ENCODE assay signal across 28 cellular contexts in the genomic region with DNA sequence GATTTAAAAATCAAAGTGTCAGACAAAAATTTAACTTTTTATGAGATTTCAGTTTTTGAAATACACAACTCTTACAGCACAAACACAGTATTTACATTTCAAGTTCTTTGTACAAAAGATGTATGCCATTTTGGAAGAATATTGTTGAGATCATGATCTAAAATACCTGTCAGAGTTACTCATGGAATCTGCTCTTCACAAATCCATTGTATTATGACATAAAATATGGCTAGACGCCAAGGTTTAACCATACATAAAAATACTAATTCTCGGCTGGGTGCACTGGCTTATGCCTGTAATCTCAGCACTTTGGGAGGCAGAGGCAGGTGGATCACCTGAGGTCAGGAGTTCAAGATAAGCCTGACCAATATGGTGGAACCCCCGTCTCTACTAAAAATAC. TPM values are rescaled to one million over a fixed set of nuclear protein-coding genes. Genes with fewer than 3 reads are reported as not detected.
DNase-seq lines count a peak whose midpoint lies in the region; ATAC-seq and TF ChIP-seq lines count a peak whose summit lies in the region.
"Had no signal": no experiment of that assay in that cellular context is flagged by ENCODE, and none has a peak within 500 bp of the region (broad histone marks: within the 10 kb centered on the region; RNA-seq: fewer than 3 reads in every experiment).

No MANE protein-coding gene starts in this region.

- peaks cover 46 to 49% (median 47%) of the 10 kb centered on the region in 3 donors for H3K4me1 Mint-ChIP-seq in IgD-negative memory B cell
- peaks cover 29 to 44% of the 10 kb centered on the region in 2 donors for H3K4me1 Mint-ChIP-seq in natural killer cell
- H3K4me1 Mint-ChIP-seq: neural crest cell had no signal

- no peak overlapping the region for H2AFZ ChIP-seq in PC-3 (ENCODE audit: low read length)
- H2AFZ ChIP-seq: GM23248, hepatocyte had no signal

- H3K4me1 ChIP-seq in PC-3 (ENCODE audit: insufficient read depth, low read length) (no peaks in the 10 kb centered on the region), upper lobe of left lung (no peaks in the 10 kb centered on the region)
- H3K4me1 ChIP-seq: lower lobe of right lung, Peyer's patch had no signal

- POLR2A ChIA-PET in PC-3 (lab: Charles Lee; ENCODE audit: unreplicated experiment) = no interaction called here

- H3K27me3 Mint-ChIP-seq in IgD-negative memory B cell (peaks cover 1% of the 10 kb centered on the region), natural killer cell (ENCODE audit: low read depth in 2 of 2) (no peaks in the 10 kb centered on the region)
- H3K27me3 Mint-ChIP-seq: activated naive CD8-positive, alpha-beta T cell treated with anti-CD3 and anti-CD28 coated beads, Interleukin-2, amount 50 U/mL, for 24 hours; type B pancreatic cell had no signal

- intact Hi-C loops in PC-3 (cut with micrococcal nuclease) = no loop called here
- intact Hi-C loops in natural killer cell (cut with micrococcal nuclease) = loop anchor here (10.0 kb wide), 1 partner anchor 71 kb away; no protein-coding TSS in a partner anchor

- no peaks in the 10 kb centered on the region for H4K20me1 ChIP-seq in PC-3 (ENCODE audit: low read length)

- no peaks in the 10 kb centered on the region for H3F3A ChIP-seq in PC-3 (ENCODE audit: low read length, unreplicated experiment)

- H3K9me3 Mint-ChIP-seq in IgD-negative memory B cell (no peaks in the 10 kb centered on the region), natural killer cell (no peaks in the 10 kb centered on the region)
- H3K9me3 Mint-ChIP-seq: activated naive CD8-positive, alpha-beta T cell treated with anti-CD3 and anti-CD28 coated beads, Interleukin-2, amount 50 U/mL, for 24 hours; activated T-cell treated with anti-CD3 and anti-CD28 coated beads, Interleukin-2, amount 50 U/mL, for 72 hours; neural crest cell; stimulated activated effector memory CD8-positive, alpha-beta T cell treated with anti-CD3 and anti-CD28 coated beads, Interleukin-12 subunit alpha, Interleukin-12 subunit beta, amount 100 ng/mL, for 72 hours; type B pancreatic cell; WTC11 had no signal

- H3K4me3 Mint-ChIP-seq in IgD-negative memory B cell = peak overlapping the region in 1 of 4 donors; percentile 70
- no peak overlapping the region for H3K4me3 Mint-ChIP-seq in natural killer cell
- H3K4me3 Mint-ChIP-seq: activated naive CD8-positive, alpha-beta T cell treated with anti-CD3 and anti-CD28 coated beads, Interleukin-2, amount 50 U/mL, for 24 hours; activated T-cell treated with anti-CD3 and anti-CD28 coated beads, Interleukin-2, amount 50 U/mL, for 72 hours; neural crest cell; stimulated activated effector memory CD8-positive, alpha-beta T cell treated with anti-CD3 and anti-CD28 coated beads, Interleukin-12 subunit alpha, Interleukin-12 subunit beta, amount 100 ng/mL, for 72 hours; type B pancreatic cell; WTC11 had no signal

- no peak for TF ChIP-seq CTCF in PC-3 (conservative IDR thresholded peaks at IDR 0.05; ENCODE audit: low read depth, low read length)
- no peak for TF ChIP-seq CTCF in natural killer cell (IDR thresholded peaks at IDR 0.05)
- no peak for TF ChIP-seq CTCF in upper lobe of left lung (IDR thresholded peaks at IDR 0.05)

- H3K9me3 ChIP-seq in PC-3 (ENCODE audit: low read length) (no peaks in the 10 kb centered on the region), upper lobe of left lung (no peaks in the 10 kb centered on the region)
- H3K9me3 ChIP-seq: lower lobe of right lung, mucosa of descending colon, pancreas, Peyer's patch had no signal

- H3K9ac ChIP-seq in PC-3 (ENCODE audit: low read length) = no peak overlapping the region
- H3K9ac ChIP-seq: GM23248 had no signal

- CTCF ChIA-PET in PC-3 (lab: Charles Lee) = no interaction called here

- no peak overlapping the region for H3K4me2 ChIP-seq in PC-3 (ENCODE audit: low read length)
- H3K4me2 ChIP-seq: hepatocyte had no signal

- H3K27me3 ChIP-seq in PC-3 (ENCODE audit: low read length) = no peaks in the 10 kb centered on the region
- no peaks in the 10 kb centered on the region for H3K27me3 ChIP-seq in upper lobe of left lung
- H3K27me3 ChIP-seq: hepatocyte, pancreas, Peyer's patch had no signal

- H3K27ac Mint-ChIP-seq in IgD-negative memory B cell (peak overlapping the region; percentile 88 to 99 (median 99)), natural killer cell (peak overlapping the region; percentile 92)
- H3K27ac Mint-ChIP-seq: activated naive CD8-positive, alpha-beta T cell treated with anti-CD3 and anti-CD28 coated beads, Interleukin-2, amount 50 U/mL, for 24 hours; activated T-cell treated with anti-CD3 and anti-CD28 coated beads, Interleukin-2, amount 50 U/mL, for 72 hours; stimulated activated effector memory CD8-positive, alpha-beta T cell treated with anti-CD3 and anti-CD28 coated beads, Interleukin-12 subunit alpha, Interleukin-12 subunit beta, amount 100 ng/mL, for 72 hours; type B pancreatic cell; WTC11 had no signal

- H3K9me2 ChIP-seq in PC-3 (replicated peaks; ENCODE audit: low read length) = no peaks in the 10 kb centered on the region

- no peak overlapping the region for H3K4me3 ChIP-seq in PC-3 (ENCODE audit: low read length)
- no peak overlapping the region for H3K4me3 ChIP-seq in upper lobe of left lung
- H3K4me3 ChIP-seq: GM23248, hepatocyte, lower lobe of right lung, mucosa of descending colon, pancreas, Peyer's patch had no signal

- DNase-seq in PC-3 = peak; percentile 44
- peak; percentile 27 to 42 for DNase-seq in dermis microvascular lymphatic vessel endothelial cell (ENCODE audit: low read depth in 2 of 2)
- no peak for DNase-seq in natural killer cell
- no peak for DNase-seq in upper lobe of left lung
- DNase-seq in NK-92 (lab: John Stamatoyannopoulos, UW; ENCODE audit: unreplicated experiment) = no peak
- DNase-seq: activated CD4-positive, alpha-beta T cell treated with anti-CD3 and anti-CD28 coated beads, Interleukin-2, amount 50 U/mL, for 48 hours; activated naive CD4-positive, alpha-beta T cell; activated naive CD8-positive, alpha-beta T cell treated with anti-CD3 and anti-CD28 coated beads, Interleukin-2, amount 50 U/mL, for 24 hours; activated T-cell treated with anti-CD3 and anti-CD28 coated beads, Interleukin-2, amount 50 U/mL, for 72 hours; C1 segment of cervical spinal cord; cerebellar nuclear complex; GM23248; IMR-90; lower lobe of right lung; mucosa of descending colon; NCI-H1105; NCI-H187 treated with DMSO at 0.1 percent for 48 hours; NCI-H524; pancreas; Peyer's patch had no signal

- H3K27ac ChIP-seq in PC-3 (ENCODE audit: low read length) (no peak overlapping the region), upper lobe of left lung (no peak overlapping the region)
- H3K27ac ChIP-seq: GM23248, hepatocyte, lower lobe of right lung, pancreas had no signal

- no TSS peak for BruUV-seq in PC-3 (replicated peaks; lab: Mats Ljungman, UMichigan)

- 91 to 95% methylated on average over 3 of the region's 3 CpGs for WGBS in upper lobe of left lung, 2 donors

- ATAC-seq in PC-3 (no peak), natural killer cell (no peak), upper lobe of left lung (ENCODE audit: low FRiP score in 2 of 2) (no peak), GM18858 (IDR thresholded peaks at IDR 0.05; ENCODE audit: unreplicated experiment) (no peak)
- ATAC-seq: activated naive CD8-positive, alpha-beta T cell treated with anti-CD3 and anti-CD28 coated beads, Interleukin-2, amount 50 U/mL, for 24 hours; activated T-cell treated with anti-CD3 and anti-CD28 coated beads, Interleukin-2, amount 50 U/mL, for 72 hours; lower lobe of right lung; mucosa of descending colon; stimulated activated effector memory CD8-positive, alpha-beta T cell treated with anti-CD3 and anti-CD28 coated beads, Interleukin-12 subunit alpha, Interleukin-12 subunit beta, amount 100 ng/mL, for 72 hours; WTC11 had no signal

- no peak for TF ChIP-seq EP300 in upper lobe of left lung (IDR thresholded peaks at IDR 0.05)

- no peak for TF ChIP-seq POLR2A in upper lobe of left lung (IDR thresholded peaks at IDR 0.05)

- no peaks in the 10 kb centered on the region for H3K36me3 ChIP-seq in PC-3 (ENCODE audit: low read depth, low read length)
- peaks cover 8 to 78% (median 43%) of the 10 kb centered on the region in 4 donors for H3K36me3 ChIP-seq in upper lobe of left lung

- no peaks in the 10 kb centered on the region for H3K79me2 ChIP-seq in PC-3 (ENCODE audit: low read length)
- H3K79me2 ChIP-seq: hepatocyte had no signal

- H3K36me3 Mint-ChIP-seq in IgD-negative memory B cell (peaks cover 21% of the 10 kb centered on the region), natural killer cell (peaks cover 10% of the 10 kb centered on the region)

RNA-seq across cellular contexts. Expression of a gene that starts 6.2 kb away (rescaled TPM):
- polyA plus RNA-seq in IgD-negative memory B cell = 0.33 TPM
- total RNA-seq in PC-3 (2014; rRNA removed) (not detected in 2 replicates), dermis microvascular lymphatic vessel endothelial cell (under 0.01 TPM in 1 of 2 replicates, not detected in the other), natural killer cell (1 to 10 TPM; 1.4 to 3.2 (median 2.4) TPM), upper lobe of left lung (1 to 10 TPM in 1 of 6 donors, under 1 TPM in 2, not detected in 3; 0.13 to 1.3 (median 0.30) TPM)
- total RNA-seq: GM23248, IMR-90, neural crest cell, Peyer's patch, skeletal muscle tissue had no signal

RNA-seq across cellular contexts. Expression of a gene that starts 48.0 kb away (rescaled TPM):
- 50.9 TPM for polyA plus RNA-seq in IgD-negative memory B cell
- total RNA-seq in PC-3 (2014; rRNA removed) (55.3 and 56.2 TPM in 2 replicates), dermis microvascular lymphatic vessel endothelial cell (18.2 and 27.4 TPM in 2 replicates), natural killer cell (10 to 100 TPM in 1 of 3 donors, 1 to 10 TPM in 2; 3.9 to 23.6 (median 7.3) TPM), upper lobe of left lung (100 to 1,000 TPM in 4 of 6 donors, 10 to 100 TPM in 2; 52.5 to 262 (median 113) TPM)

Comparison
In these comparisons a context has a peak if more than half of its experiments do, and no peak if none do; other contexts are left out.
1. DNase-seq: peak in PC-3 (single experiment) and dermis microvascular lymphatic vessel endothelial cell (2 of 2); none in natural killer cell (single experiment), upper lobe of left lung (0 of 2) and NK-92 (single experiment).